8 cellular contexts compared by ENCODE assay signal in genomic region chr1:89719502-89720306, GRCh38.
A peak's percentile ranks its signal among the peaks of the same experiment; 100 is the strongest.
DNase-seq lines count a peak whose midpoint lies in the region; ATAC-seq and TF ChIP-seq lines count a peak whose summit lies in the region.

No MANE protein-coding gene starts in this region.

- H3K36me3 ChIP-seq in breast epithelium (no peaks in the 10 kb centered on the region), osteoblast (ENCODE audit: insufficient read depth, low read length) (no peaks in the 10 kb centered on the region)

- no peaks in the 10 kb centered on the region for H3K36me3 Mint-ChIP-seq in MCF 10A (ENCODE audit: insufficient read depth, unreplicated experiment)
- H3K36me3 Mint-ChIP-seq in activated naive CD8-positive, alpha-beta T cell treated with anti-CD3 and anti-CD28 coated beads, Interleukin-2, amount 50 U/mL, for 24 hours (ENCODE audit: low read depth) = peaks cover 45% of the 10 kb centered on the region

- peak overlapping the region; percentile 21 for H3K27ac Mint-ChIP-seq in MCF 10A (ENCODE audit: low read depth, unreplicated experiment)
- peak overlapping the region; percentile 99 for H3K27ac Mint-ChIP-seq in activated naive CD8-positive, alpha-beta T cell treated with anti-CD3 and anti-CD28 coated beads, Interleukin-2, amount 50 U/mL, for 24 hours

- peak overlapping the region; percentile 6 for H2AFZ ChIP-seq in osteoblast (ENCODE audit: low read length)

- no peak for TF ChIP-seq POLR2A in breast epithelium (IDR thresholded peaks at IDR 0.05)

- TF ChIP-seq CTCF in MCF 10A (IDR thresholded peaks at IDR 0.05; ENCODE audit: unreplicated experiment) = no peak
- no peak for TF ChIP-seq CTCF in breast epithelium (IDR thresholded peaks at IDR 0.05)
- TF ChIP-seq CTCF in osteoblast (IDR thresholded peaks at IDR 0.05; ENCODE audit: extremely low read depth, low read depth, low read length) = no peak

- no peak overlapping the region for H3K27ac ChIP-seq in breast epithelium
- no peak overlapping the region for H3K27ac ChIP-seq in osteoblast (ENCODE audit: low read depth, low read length)

- H3K9me3 Mint-ChIP-seq in MCF 10A (ENCODE audit: unreplicated experiment) = no peaks in the 10 kb centered on the region
- H3K9me3 Mint-ChIP-seq in activated naive CD8-positive, alpha-beta T cell treated with anti-CD3 and anti-CD28 coated beads, Interleukin-2, amount 50 U/mL, for 24 hours = peaks cover 7% of the 10 kb centered on the region

- H3K27me3 ChIP-seq in breast epithelium (no peaks in the 10 kb centered on the region), osteoblast (ENCODE audit: insufficient read depth, low read length) (no peaks in the 10 kb centered on the region)

- no peaks in the 10 kb centered on the region for H4K20me1 ChIP-seq in osteoblast (ENCODE audit: insufficient read depth, low read length)

- H3K4me3 ChIP-seq in breast epithelium = no peak overlapping the region
- H3K4me3 ChIP-seq in osteoblast (ENCODE audit: insufficient read depth, low read length) = no peak overlapping the region

- peak; percentile 56 for DNase-seq in MCF 10A (ENCODE audit: unreplicated experiment)
- DNase-seq in breast epithelium (ENCODE audit: low spot score in 2 of 2) = no peak
- DNase-seq in NCI-H1436 (lab: John Stamatoyannopoulos, UW) = peak; percentile 88
- DNase-seq in activated naive CD8-positive, alpha-beta T cell treated with anti-CD3 and anti-CD28 coated beads, Interleukin-2, amount 50 U/mL, for 24 hours = no peak
- no peak for DNase-seq in osteoblast (ENCODE audit: insufficient read length, low spot score, missing footprints)
- no peak for DNase-seq in SW480 (ENCODE audit: low spot score)
- no peak for DNase-seq in NCI-H526 treated with DMSO at 0.1 percent for 48 hours (lab: John Stamatoyannopoulos, UW)

- peak overlapping the region; percentile 50 for H3K4me2 ChIP-seq in osteoblast (ENCODE audit: insufficient read depth, low read length)

- no peaks in the 10 kb centered on the region for H3K9me3 ChIP-seq in breast epithelium
- H3K9me3 ChIP-seq in osteoblast (ENCODE audit: low read depth, low read length) = no peaks in the 10 kb centered on the region

- intact Hi-C loops in MCF 10A (cut with micrococcal nuclease) = loop anchor here (5.0 kb wide), 1 partner anchor 47 kb away; no protein-coding TSS in a partner anchor
- intact Hi-C loops in breast epithelium (cut with DNase I; ENCODE audit: low total_unique reads) = no loop called here

- H3K4me1 ChIP-seq in breast epithelium (no peaks in the 10 kb centered on the region), osteoblast (ENCODE audit: insufficient read depth, low read length) (peaks cover 16% of the 10 kb centered on the region)

- CTCF ChIA-PET in MCF 10A (lab: Yijun Ruan, JAX) = interaction anchor here (0.7 to 2.1 kb wide), 4 partner anchors 10 to 83 kb away, joined by 3 to 10 read pairs (median 4); no protein-coding TSS in a partner anchor

- no TSS peak for BruUV-seq in MCF 10A (replicated peaks; lab: Mats Ljungman, UMichigan)

- POLR2A ChIA-PET in MCF 10A (lab: Yijun Ruan, JAX) = interaction anchor here (0.6 to 1.3 kb wide), 3 partner anchors 8 to 698 kb away, joined by 4 read pairs; no protein-coding TSS in a partner anchor

- ATAC-seq in HG02678 (IDR thresholded peaks at IDR 0.05; ENCODE audit: unreplicated experiment) = peak; percentile 92
- peak; percentile 87 for ATAC-seq in activated naive CD8-positive, alpha-beta T cell treated with anti-CD3 and anti-CD28 coated beads, Interleukin-2, amount 50 U/mL, for 24 hours

- peak overlapping the region; percentile 27 for H3K4me3 Mint-ChIP-seq in MCF 10A (ENCODE audit: unreplicated experiment)
- H3K4me3 Mint-ChIP-seq in activated naive CD8-positive, alpha-beta T cell treated with anti-CD3 and anti-CD28 coated beads, Interleukin-2, amount 50 U/mL, for 24 hours = peak overlapping the region; percentile 74

- H3K27me3 Mint-ChIP-seq in MCF 10A (ENCODE audit: insufficient read depth, unreplicated experiment) = no peaks in the 10 kb centered on the region
- no peaks in the 10 kb centered on the region for H3K27me3 Mint-ChIP-seq in activated naive CD8-positive, alpha-beta T cell treated with anti-CD3 and anti-CD28 coated beads, Interleukin-2, amount 50 U/mL, for 24 hours

- H3K79me2 ChIP-seq in osteoblast (ENCODE audit: insufficient read depth, low read length) = no peaks in the 10 kb centered on the region

- H3K4me1 Mint-ChIP-seq in MCF 10A (ENCODE audit: insufficient read depth, unreplicated experiment) = peaks cover 20% of the 10 kb centered on the region
- H3K4me1 Mint-ChIP-seq in activated naive CD8-positive, alpha-beta T cell treated with anti-CD3 and anti-CD28 coated beads, Interleukin-2, amount 50 U/mL, for 24 hours = peaks cover 97% of the 10 kb centered on the region

Comparison
In these comparisons a context has a peak if more than half of its experiments do, and no peak if none do; other contexts are left out.
1. DNase-seq: peak in MCF 10A (single experiment) and NCI-H1436 (single experiment); none in breast epithelium (0 of 2), activated naive CD8-positive, alpha-beta T cell treated with anti-CD3 and anti-CD28 coated beads, Interleukin-2, amount 50 U/mL, for 24 hours (single experiment), osteoblast (single experiment), SW480 (single experiment) and NCI-H526 treated with DMSO at 0.1 percent for 48 hours (single experiment).